Comparison of ENCODE assay signal across 16 cellular contexts in the genomic region with DNA sequence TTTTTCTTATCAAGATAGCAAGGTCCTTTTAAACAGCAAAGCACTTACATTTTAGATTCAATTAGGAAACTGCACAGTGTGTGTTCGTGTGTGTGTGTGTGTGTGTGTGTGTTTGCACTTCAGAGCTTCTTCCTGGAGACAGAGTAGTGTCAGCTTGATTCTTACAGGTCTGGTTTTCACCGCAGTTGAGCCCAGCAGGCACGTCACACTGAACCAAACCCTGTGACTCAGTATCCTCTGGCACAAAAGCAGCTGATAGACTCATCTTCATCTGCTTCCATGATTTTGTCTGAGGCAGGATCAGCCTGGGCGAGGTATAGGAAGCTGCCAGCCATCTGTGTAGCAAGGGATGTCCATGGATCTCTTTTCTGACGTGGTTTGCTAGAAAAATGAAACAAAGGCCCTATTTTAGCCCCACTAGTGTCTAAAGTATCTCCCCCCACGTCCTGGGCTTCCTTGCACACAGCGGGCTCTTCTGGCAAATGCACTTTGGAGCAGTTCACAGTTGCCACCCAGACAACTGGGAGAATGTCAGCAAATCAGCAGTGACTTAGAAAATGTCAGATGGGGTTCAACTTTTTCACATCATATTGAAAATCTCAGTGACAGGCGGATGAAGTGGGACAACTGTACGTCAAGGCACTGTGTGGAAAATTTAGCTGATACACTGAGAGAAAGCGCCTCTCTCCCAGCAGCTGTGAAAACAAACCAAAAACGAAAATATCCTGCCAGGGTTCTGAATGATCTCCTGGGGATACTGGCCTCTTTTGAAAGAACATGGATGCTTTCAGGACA.
DNase-seq lines count a peak whose midpoint lies in the region; ATAC-seq and TF ChIP-seq lines count a peak whose summit lies in the region.
"Had no signal": no experiment of that assay in that cellular context is flagged by ENCODE, and none has a peak within 500 bp of the region (broad histone marks: within the 10 kb centered on the region; RNA-seq: fewer than 3 reads in every experiment).

No MANE protein-coding gene starts in this region.

- H3K9me3 ChIP-seq in SJCRH30 (replicated peaks) (no peaks in the 10 kb centered on the region; the same call in 1 of the 2 replicates), osteoblast (ENCODE audit: low read depth, low read length) (no peaks in the 10 kb centered on the region)
- H3K9me3 ChIP-seq: A549 had no signal

- no peaks in the 10 kb centered on the region for H4K20me1 ChIP-seq in osteoblast (ENCODE audit: insufficient read depth, low read length)

- H3K36me3 ChIP-seq in SJCRH30, result no peaks in the 10 kb centered on the region
- no peaks in the 10 kb centered on the region for H3K36me3 ChIP-seq in osteoblast (ENCODE audit: insufficient read depth, low read length)

- no peak for TF ChIP-seq CTCF in fibroblast of the aortic adventitia (IDR thresholded peaks at IDR 0.05; ENCODE audit: insufficient read depth, low read length)
- no peak for TF ChIP-seq CTCF in osteoblast (IDR thresholded peaks at IDR 0.05; ENCODE audit: extremely low read depth, low read depth, low read length)

- peak overlapping the region; percentile 63 for H3K4me2 ChIP-seq in osteoblast (ENCODE audit: insufficient read depth, low read length)
- H3K4me2 ChIP-seq: A549 had no signal

- ATAC-seq in GM21717 (IDR thresholded peaks at IDR 0.05; ENCODE audit: unreplicated experiment) (no peak), HG02840 (IDR thresholded peaks at IDR 0.05; ENCODE audit: low FRiP score, unreplicated experiment) (no peak)
- ATAC-seq: A549; activated CD8-positive, alpha-beta T cell treated with anti-CD3 and anti-CD28 coated beads for 36 hours; PC-3 had no signal

- H3K4me1 ChIP-seq in SJCRH30, result peaks cover 39% of the 10 kb centered on the region
- H3K4me1 ChIP-seq in osteoblast (ENCODE audit: insufficient read depth, low read length), result peaks cover 4% of the 10 kb centered on the region
- H3K4me1 ChIP-seq: A549 had no signal

- H3K4me3 ChIP-seq in SJCRH30, result peak overlapping the region; percentile 20
- H3K4me3 ChIP-seq in fibroblast of the aortic adventitia (ENCODE audit: low read depth, low read length), result no peak overlapping the region
- H3K4me3 ChIP-seq in osteoblast (ENCODE audit: insufficient read depth, low read length), result peak overlapping the region; percentile 23
- H3K4me3 ChIP-seq: A549 had no signal

- H3K27me3 ChIP-seq in SJCRH30, result no peaks in the 10 kb centered on the region
- no peaks in the 10 kb centered on the region for H3K27me3 ChIP-seq in osteoblast (ENCODE audit: insufficient read depth, low read length)

- H3K27ac ChIP-seq in SJCRH30 (peak overlapping the region; percentile 91), osteoblast (ENCODE audit: low read depth, low read length) (peak overlapping the region; percentile 58)
- H3K27ac ChIP-seq: A549 had no signal

- DNase-seq in AG08395 (ENCODE audit: low spot score) (peak; percentile 63), SJCRH30 (peak; percentile 81 to 93), fibroblast of the aortic adventitia (ENCODE audit: low read depth) (peak; percentile 61), osteoblast (ENCODE audit: insufficient read length, low spot score, missing footprints) (peak; percentile 62), HK-2 (ENCODE audit: unreplicated experiment) (no peak)
- DNase-seq in activated CD4-positive, CD25-positive, alpha-beta regulatory T cell (lab: John Stamatoyannopoulos, UW), result no peak
- DNase-seq: activated CD8-positive, alpha-beta T cell treated with anti-CD3 and anti-CD28 coated beads for 36 hours; activated gamma-delta T cell treated with Interleukin-2 at 50 U/mL for 16 hours; H9; naive B cell; NCI-H226; PC-3; substantia nigra had no signal

- peak overlapping the region; percentile 25 for H2AFZ ChIP-seq in osteoblast (ENCODE audit: low read length)

- no peaks in the 10 kb centered on the region for H3K79me2 ChIP-seq in osteoblast (ENCODE audit: insufficient read depth, low read length)

Comparison
In these comparisons a context has a peak if more than half of its experiments do, and no peak if none do; other contexts are left out.
1. DNase-seq: peak in AG08395 (single experiment), SJCRH30 (2 of 2), fibroblast of the aortic adventitia (single experiment) and osteoblast (single experiment); none in activated CD4-positive, CD25-positive, alpha-beta regulatory T cell (0 of 4) and HK-2 (single experiment).